Comparison of ENCODE assay signal across 8 cellular contexts in the genomic region with DNA sequence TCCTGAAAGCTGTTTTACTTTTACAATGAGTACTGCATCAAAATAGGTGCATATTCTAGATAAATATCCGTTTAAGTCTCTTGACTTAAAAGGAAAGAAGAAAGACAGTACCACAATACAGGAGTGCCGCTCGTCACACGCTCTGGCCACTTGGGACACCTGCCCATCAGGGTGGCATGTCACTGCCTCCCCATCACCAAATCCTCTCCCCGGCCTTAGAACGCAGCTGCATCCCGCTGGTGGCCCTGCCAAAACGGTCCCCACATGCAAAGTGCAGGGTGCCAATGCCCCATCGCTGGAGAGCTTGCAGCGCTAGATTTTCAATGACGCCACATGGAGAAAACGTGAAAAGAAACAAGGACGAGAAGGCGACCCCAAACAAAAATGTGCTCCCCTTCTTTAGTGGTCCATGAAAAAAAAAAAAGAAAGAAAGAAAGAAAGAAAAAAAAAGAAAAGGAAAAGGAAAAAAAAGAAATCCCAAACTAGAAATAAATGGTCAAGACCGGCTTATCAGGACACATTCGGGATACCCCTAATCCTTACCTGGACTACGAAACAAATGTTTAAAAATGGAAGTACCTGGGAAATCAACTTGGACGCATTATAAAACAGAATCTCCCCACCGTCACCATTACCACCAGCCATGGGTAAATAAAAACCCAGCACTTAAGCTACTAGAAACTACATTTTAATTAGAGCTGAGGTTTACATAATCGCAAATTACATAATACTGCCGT. TPM values are rescaled to one million over a fixed set of nuclear protein-coding genes. Genes with fewer than 3 reads are reported as not detected.
DNase-seq lines count a peak whose midpoint lies in the region; ATAC-seq, FAIRE-seq and TF ChIP-seq lines count a peak whose summit lies in the region.

No MANE protein-coding gene starts in this region.

- H3K27ac Mint-ChIP-seq in CD4-positive, alpha-beta memory T cell, result peak overlapping the region; percentile 94 to 98 (median 97)
- H3K27ac Mint-ChIP-seq in activated CD4-positive, alpha-beta T cell treated with anti-CD3 and anti-CD28 coated beads for 36 hours, result peak overlapping the region; percentile 97
- H3K27ac Mint-ChIP-seq in stimulated activated naive B cell treated with anti-CD40 and anti-IgM and Interleukin-4, amounts not matched to agents 10 μg/mL and 1 μg/mL and 100 μg/mL, for 72 hours, result peak overlapping the region; percentile 94

- no peak for ATAC-seq in activated CD4-positive, alpha-beta T cell treated with anti-CD3 and anti-CD28 coated beads for 36 hours
- peak; percentile 2 for ATAC-seq in mucosa of descending colon
- peak in 1 of 2 donors; percentile 50 for ATAC-seq in stimulated activated naive B cell treated with anti-CD40 and anti-IgM and Interleukin-4, amounts not matched to agents 10 μg/mL and 1 μg/mL and 100 μg/mL, for 72 hours (replicated peaks)

- peak overlapping the region; percentile 58 for H3K27ac ChIP-seq in CD4-positive, alpha-beta memory T cell (ENCODE audit: low read depth, low read length)

- no peaks in the 10 kb centered on the region for H3K27me3 Mint-ChIP-seq in CD4-positive, alpha-beta memory T cell
- H3K27me3 Mint-ChIP-seq in activated CD4-positive, alpha-beta T cell treated with anti-CD3 and anti-CD28 coated beads for 36 hours, result no peaks in the 10 kb centered on the region
- no peaks in the 10 kb centered on the region for H3K27me3 Mint-ChIP-seq in stimulated activated naive B cell treated with anti-CD40 and anti-IgM and Interleukin-4, amounts not matched to agents 10 μg/mL and 1 μg/mL and 100 μg/mL, for 72 hours

- no peak for TF ChIP-seq CTCF in mucosa of descending colon (IDR thresholded peaks at IDR 0.05)

- H3K9me3 Mint-ChIP-seq in CD4-positive, alpha-beta memory T cell, result no peaks in the 10 kb centered on the region
- H3K9me3 Mint-ChIP-seq in activated CD4-positive, alpha-beta T cell treated with anti-CD3 and anti-CD28 coated beads for 36 hours (ENCODE audit: low read depth), result no peaks in the 10 kb centered on the region
- no peaks in the 10 kb centered on the region for H3K9me3 Mint-ChIP-seq in stimulated activated naive B cell treated with anti-CD40 and anti-IgM and Interleukin-4, amounts not matched to agents 10 μg/mL and 1 μg/mL and 100 μg/mL, for 72 hours

- FAIRE-seq in RCC 7860 (lab: Jason Lieb, UNC), result no peak

- POLR2A ChIA-PET in CD4-positive, alpha-beta memory T cell (lab: Charles Lee; ENCODE audit: partially characterized antibody), result interaction anchor here (0.8 to 2.9 kb wide), 17 partner anchors 9 to 288 kb away, joined by 3 to 26 read pairs (median 4); no protein-coding TSS in a partner anchor
- POLR2A ChIA-PET in activated CD4-positive, alpha-beta T cell treated with anti-CD3 and anti-CD28 coated beads for 36 hours (lab: Charles Lee), result interaction anchor here (0.8 kb wide), 1 partner anchor 185 kb away, joined by 3 read pairs; no protein-coding TSS in a partner anchor

- no peaks in the 10 kb centered on the region for H3K27me3 ChIP-seq in CD4-positive, alpha-beta memory T cell (ENCODE audit: insufficient read depth, low read length)

- CTCF ChIA-PET in CD4-positive, alpha-beta memory T cell (lab: Charles Lee; ENCODE audit: partially characterized antibody), result interaction anchor here (0.6 to 2.0 kb wide), 14 partner anchors 14 to 203 kb away, joined by 3 to 14 read pairs (median 3); no protein-coding TSS in a partner anchor
- CTCF ChIA-PET in activated CD4-positive, alpha-beta T cell treated with anti-CD3 and anti-CD28 coated beads for 36 hours (lab: Charles Lee), result interaction anchor here (0.5 to 2.3 kb wide), 9 partner anchors 8 to 459 kb away, joined by 3 to 12 read pairs (median 3); no protein-coding TSS in a partner anchor

- peaks cover 22% of the 10 kb centered on the region for H3K4me1 ChIP-seq in CD4-positive, alpha-beta memory T cell (ENCODE audit: insufficient read depth, low read length)
- peaks cover 18% of the 10 kb centered on the region for H3K4me1 ChIP-seq in mucosa of descending colon (ENCODE audit: low read depth)

- peaks cover 0 to 9% of the 10 kb centered on the region in 2 donors for H3K36me3 Mint-ChIP-seq in CD4-positive, alpha-beta memory T cell
- peaks cover 10% of the 10 kb centered on the region for H3K36me3 Mint-ChIP-seq in activated CD4-positive, alpha-beta T cell treated with anti-CD3 and anti-CD28 coated beads for 36 hours (ENCODE audit: low read depth)
- H3K36me3 Mint-ChIP-seq in stimulated activated naive B cell treated with anti-CD40 and anti-IgM and Interleukin-4, amounts not matched to agents 10 μg/mL and 1 μg/mL and 100 μg/mL, for 72 hours, result no peaks in the 10 kb centered on the region

- intact Hi-C loops in CD4-positive, alpha-beta memory T cell (cut with micrococcal nuclease), result loop anchor here (1.0 to 5.0 kb wide), 8 partner anchors 61 to 728 kb away; partner anchors contain the start of gene TRIO
- intact Hi-C loops in activated CD4-positive, alpha-beta T cell treated with anti-CD3 and anti-CD28 coated beads for 36 hours (cut with DNase I, micrococcal nuclease), result loop anchor here (1.0 to 5.0 kb wide), 13 partner anchors 54 to 1597 kb away; partner anchors contain the start of genes OTULIN (in 1 of the 2), OTULINL (in 1 of the 2) and ZNF622 (in 1 of the 2)
- intact Hi-C loops in mucosa of descending colon (cut with DNase I, micrococcal nuclease), result no loop called here

- H3K36me3 ChIP-seq in CD4-positive, alpha-beta memory T cell (ENCODE audit: insufficient read depth, low read length), result no peaks in the 10 kb centered on the region
- H3K36me3 ChIP-seq in mucosa of descending colon (ENCODE audit: low read depth), result no peaks in the 10 kb centered on the region

- H3K4me1 Mint-ChIP-seq in CD4-positive, alpha-beta memory T cell, result peaks cover 34 to 55% (median 41%) of the 10 kb centered on the region in 4 donors
- peaks cover 40% of the 10 kb centered on the region for H3K4me1 Mint-ChIP-seq in activated CD4-positive, alpha-beta T cell treated with anti-CD3 and anti-CD28 coated beads for 36 hours
- H3K4me1 Mint-ChIP-seq in stimulated activated naive B cell treated with anti-CD40 and anti-IgM and Interleukin-4, amounts not matched to agents 10 μg/mL and 1 μg/mL and 100 μg/mL, for 72 hours, result peaks cover 16 to 20% of the 10 kb centered on the region in 2 donors

- H3K9me3 ChIP-seq in CD4-positive, alpha-beta memory T cell (ENCODE audit: control insufficient read depth in 1 of 2, low read length in 2 of 2), result no peaks in the 10 kb centered on the region
- no peaks in the 10 kb centered on the region for H3K9me3 ChIP-seq in mucosa of descending colon

- peak overlapping the region; percentile 94 to 99 (median 98) for H3K4me3 Mint-ChIP-seq in CD4-positive, alpha-beta memory T cell
- peak overlapping the region; percentile 97 for H3K4me3 Mint-ChIP-seq in activated CD4-positive, alpha-beta T cell treated with anti-CD3 and anti-CD28 coated beads for 36 hours
- H3K4me3 Mint-ChIP-seq in stimulated activated naive B cell treated with anti-CD40 and anti-IgM and Interleukin-4, amounts not matched to agents 10 μg/mL and 1 μg/mL and 100 μg/mL, for 72 hours, result peak overlapping the region; percentile 82 to 92

- H3K4me3 ChIP-seq in CD4-positive, alpha-beta memory T cell (ENCODE audit: low read length in 2 of 2), result peak overlapping the region; percentile 74 to 76
- peak overlapping the region; percentile 59 for H3K4me3 ChIP-seq in mucosa of descending colon

- DNase-seq in CD4-positive, alpha-beta memory T cell, result peak; percentile 31 to 86 (median 71)
- DNase-seq in HT1080 (ENCODE audit: low read depth) (peak; percentile 36), dermis blood vessel endothelial cell (peak; percentile 28), mucosa of descending colon (peak; percentile 57 to 69 (median 63)), NCI-H128 (lab: John Stamatoyannopoulos, UW; ENCODE audit: unreplicated experiment) (no peak), RCC 7860 (ENCODE audit: low spot score) (no peak)
- peak; percentile 52 for DNase-seq in activated CD4-positive, alpha-beta T cell treated with anti-CD3 and anti-CD28 coated beads for 36 hours
- peak; percentile 34 for DNase-seq in stimulated activated naive B cell treated with anti-CD40 and anti-IgM and Interleukin-4, amounts not matched to agents 10 μg/mL and 1 μg/mL and 100 μg/mL, for 72 hours

RNA-seq across cellular contexts. Expression of gene ANKH, which starts 1.1 kb away (rescaled TPM):
- 100 to 1,000 TPM; 161 to 165 TPM for total RNA-seq in CD4-positive, alpha-beta memory T cell
- 10 to 100 TPM; 34.1 to 67.1 TPM for polyA plus RNA-seq in CD4-positive, alpha-beta memory T cell
- 38.6 and 45.0 TPM in 2 replicates for total RNA-seq in HT1080 (2014; rRNA removed; shearing (Covaris generic))
- polyA plus RNA-seq in HT1080 (2015; cell fraction: cytosol; rRNA removed), result 70.0 TPM in 2 replicates
- 45.3 and 50.2 TPM in 2 replicates for polyA plus RNA-seq in HT1080 (2015; cell fraction: nucleus; rRNA removed)
- 10 to 100 TPM; 72.8 to 76.4 TPM for total RNA-seq in activated CD4-positive, alpha-beta T cell treated with anti-CD3 and anti-CD28 coated beads for 36 hours
- total RNA-seq in dermis blood vessel endothelial cell (21.8 and 27.9 TPM in 2 replicates), mucosa of descending colon (100 to 1,000 TPM in 2 of 3 donors, 10 to 100 TPM in 1; 85.4 to 177 (median 105) TPM)

Comparison
In these comparisons a context has a peak if more than half of its experiments do, and no peak if none do; other contexts are left out.
1. DNase-seq: peak in CD4-positive, alpha-beta memory T cell (5 of 5), HT1080 (single experiment), activated CD4-positive, alpha-beta T cell treated with anti-CD3 and anti-CD28 coated beads for 36 hours (single experiment), dermis blood vessel endothelial cell (single experiment), mucosa of descending colon (3 of 3) and stimulated activated naive B cell treated with anti-CD40 and anti-IgM and Interleukin-4, amounts not matched to agents 10 μg/mL and 1 μg/mL and 100 μg/mL, for 72 hours (single experiment); none in NCI-H128 (single experiment) and RCC 7860 (single experiment).
2. intact Hi-C loops: an anchor here in CD4-positive, alpha-beta memory T cell (1.0 to 5.0 kb wide) and activated CD4-positive, alpha-beta T cell treated with anti-CD3 and anti-CD28 coated beads for 36 hours (1.0 to 5.0 kb wide); none called in mucosa of descending colon.
3. Peak in every context shown above with its lines, with median percentiles within 50 percentile points of each other: H3K27ac Mint-ChIP-seq and H3K4me3 Mint-ChIP-seq.